9 cellular contexts compared by ENCODE assay signal in genomic region chr2:237672731-237673129, GRCh38. TPM values are rescaled to one million over a fixed set of nuclear protein-coding genes. Genes with fewer than 3 reads are reported as not detected.
DNase-seq lines count a peak whose midpoint lies in the region; ATAC-seq and TF ChIP-seq lines count a peak whose summit lies in the region.
"Had no signal": no experiment of that assay in that cellular context is flagged by ENCODE, and none has a peak within 500 bp of the region (broad histone marks: within the 10 kb centered on the region; RNA-seq: fewer than 3 reads in every experiment).

No MANE protein-coding gene starts in this region.

- peaks cover 47% of the 10 kb centered on the region for H3K4me1 ChIP-seq in CD4-positive, alpha-beta memory T cell (ENCODE audit: insufficient read depth, low read length)
- H3K4me1 ChIP-seq in OCI-LY3 (ENCODE audit: low read length) (peaks cover 55% of the 10 kb centered on the region), breast epithelium (peaks cover 0 to 6% of the 10 kb centered on the region in 2 donors), psoas muscle (peaks cover 79% of the 10 kb centered on the region)

- H3K4me1 Mint-ChIP-seq in CD4-positive, alpha-beta memory T cell: peaks cover 37 to 53% (median 44%) of the 10 kb centered on the region in 4 donors

- TF ChIP-seq CTCF in OCI-LY3 (IDR thresholded peaks at IDR 0.05; ENCODE audit: low read depth, low read length): no peak
- TF ChIP-seq CTCF in breast epithelium (IDR thresholded peaks at IDR 0.05): no peak
- no peak for TF ChIP-seq CTCF in psoas muscle (IDR thresholded peaks at IDR 0.05)

- no peaks in the 10 kb centered on the region for H3K36me3 ChIP-seq in CD4-positive, alpha-beta memory T cell (ENCODE audit: insufficient read depth, low read length)
- H3K36me3 ChIP-seq in OCI-LY3 (replicated peaks; ENCODE audit: low read depth, low read length): no peaks in the 10 kb centered on the region
- no peaks in the 10 kb centered on the region for H3K36me3 ChIP-seq in breast epithelium
- no peaks in the 10 kb centered on the region for H3K36me3 ChIP-seq in psoas muscle (ENCODE audit: insufficient read depth in 1 of 2, low read depth in 1 of 2)

- no peak for DNase-seq in CD4-positive, alpha-beta memory T cell
- DNase-seq in breast epithelium (ENCODE audit: low spot score in 2 of 2) (no peak), psoas muscle (no peak), H4 (ENCODE audit: low spot score) (no peak), NOMO-1 (lab: John Stamatoyannopoulos, UW; ENCODE audit: unreplicated experiment in 2 of 2) (no peak)

- POLR2A ChIA-PET in CD4-positive, alpha-beta memory T cell (lab: Charles Lee; ENCODE audit: partially characterized antibody): interaction anchor here (1.1 to 9.2 kb wide), 14 partner anchors 11 to 102 kb away, joined by 3 to 607 read pairs (median 15); no protein-coding TSS in a partner anchor

- ATAC-seq in psoas muscle (no peak), HG03354 (IDR thresholded peaks at IDR 0.05; ENCODE audit: poor library complexity, severe bottlenecking, unreplicated experiment) (no peak), GM21381 (IDR thresholded peaks at IDR 0.05; ENCODE audit: unreplicated experiment) (no peak)

- no peak overlapping the region for H2AFZ ChIP-seq in OCI-LY3 (ENCODE audit: low read depth, low read length)

- no peak for TF ChIP-seq POLR2A in breast epithelium (IDR thresholded peaks at IDR 0.05)

- 68 to 77% (median 69%) methylated on average over 8 of the region's 8 CpGs for WGBS in psoas muscle, 3 donors

- intact Hi-C loops in CD4-positive, alpha-beta memory T cell (cut with micrococcal nuclease): loop anchor here (1.0 to 10.0 kb wide), 9 partner anchors 20 to 591 kb away; partner anchors contain the start of genes ILKAP and UBE2F
- intact Hi-C loops in breast epithelium (cut with DNase I; ENCODE audit: low total_unique reads): loop anchor here (10.0 kb wide), 1 partner anchor 72 kb away; no protein-coding TSS in a partner anchor
- intact Hi-C loops in psoas muscle (cut with DNase I): loop anchor here (1.0 to 5.0 kb wide), 3 partner anchors 72 to 75 kb away; no protein-coding TSS in a partner anchor

- H3K27me3 ChIP-seq in CD4-positive, alpha-beta memory T cell (ENCODE audit: insufficient read depth, low read length): no peaks in the 10 kb centered on the region
- peaks cover 48% of the 10 kb centered on the region for H3K27me3 ChIP-seq in OCI-LY3 (ENCODE audit: low read depth, low read length)
- H3K27me3 ChIP-seq in breast epithelium: no peaks in the 10 kb centered on the region
- no peaks in the 10 kb centered on the region for H3K27me3 ChIP-seq in psoas muscle (ENCODE audit: insufficient read depth in 3 of 3, low read length in 2 of 3)

- CTCF ChIA-PET in CD4-positive, alpha-beta memory T cell (lab: Charles Lee; ENCODE audit: partially characterized antibody): interaction anchor here (0.8 to 11.4 kb wide), 20 partner anchors 10 to 592 kb away, joined by 3 to 434 read pairs (median 8); no protein-coding TSS in a partner anchor

- peaks cover 0 to 2% (median 0%) of the 10 kb centered on the region in 8 donors for H3K9me3 Mint-ChIP-seq in CD4-positive, alpha-beta memory T cell

- H3K9ac ChIP-seq in OCI-LY3 (ENCODE audit: low read length): no peak overlapping the region

- H3K79me2 ChIP-seq in OCI-LY3 (ENCODE audit: low read length): no peaks in the 10 kb centered on the region

- no peaks in the 10 kb centered on the region; the same call in 1 of the 2 replicates for H4K20me1 ChIP-seq in OCI-LY3 (ENCODE audit: insufficient read depth, low read length)

- H3K27me3 Mint-ChIP-seq in CD4-positive, alpha-beta memory T cell: peaks cover 4% of the 10 kb centered on the region in 2 donors

- peak overlapping the region; percentile 95 to 100 (median 100) for H3K27ac Mint-ChIP-seq in CD4-positive, alpha-beta memory T cell

- H3K36me3 Mint-ChIP-seq in CD4-positive, alpha-beta memory T cell: no peaks in the 10 kb centered on the region

- H3K9me3 ChIP-seq in CD4-positive, alpha-beta memory T cell (ENCODE audit: control insufficient read depth in 1 of 2, low read length in 2 of 2): no peaks in the 10 kb centered on the region
- no peaks in the 10 kb centered on the region for H3K9me3 ChIP-seq in OCI-LY3 (ENCODE audit: insufficient read depth, low read length)
- H3K9me3 ChIP-seq in breast epithelium: no peaks in the 10 kb centered on the region
- no peaks in the 10 kb centered on the region for H3K9me3 ChIP-seq in psoas muscle
- H3K9me3 ChIP-seq: mucosa of descending colon had no signal

- H3K4me3 Mint-ChIP-seq in CD4-positive, alpha-beta memory T cell: peak overlapping the region; percentile 89 to 94 (median 92)

- H3K4me3 ChIP-seq in CD4-positive, alpha-beta memory T cell (ENCODE audit: low read length in 2 of 2): peak overlapping the region; percentile 12 to 56
- peak overlapping the region; percentile 83 for H3K4me3 ChIP-seq in OCI-LY3 (ENCODE audit: low read length)
- peak overlapping the region in 2 of 3 donors; percentile 47 to 62 for H3K4me3 ChIP-seq in breast epithelium
- no peak overlapping the region for H3K4me3 ChIP-seq in psoas muscle
- H3K4me3 ChIP-seq: mucosa of descending colon had no signal

- peak overlapping the region; percentile 98 for H3K4me2 ChIP-seq in OCI-LY3 (ENCODE audit: low read length)

- peak overlapping the region; percentile 92 for H3K27ac ChIP-seq in CD4-positive, alpha-beta memory T cell (ENCODE audit: low read depth, low read length)
- H3K27ac ChIP-seq in OCI-LY3 (ENCODE audit: low read length) (no peak overlapping the region), breast epithelium (peak overlapping the region; percentile 86 to 93), psoas muscle (peak overlapping the region; percentile 93)

RNA-seq across cellular contexts. Expression of gene LRRFIP1, which starts 45.3 kb away (rescaled TPM):
- 100 to 1,000 TPM; 114 to 119 TPM for total RNA-seq in CD4-positive, alpha-beta memory T cell
- 100 to 1,000 TPM in 1 of 2 donors, 10 to 100 TPM in 1; 88.0 to 198 TPM for polyA plus RNA-seq in CD4-positive, alpha-beta memory T cell
- total RNA-seq in breast epithelium: 100 to 1,000 TPM in 2 of 3 donors, 10 to 100 TPM in 1; 82.6 to 136 (median 130) TPM
- 100 to 1,000 TPM in 1 of 4 donors, 10 to 100 TPM in 3; 91.9 to 108 (median 93.4) TPM for total RNA-seq in psoas muscle
- 10 to 100 TPM; 42.3 to 62.6 (median 50.4) TPM for polyA plus RNA-seq in psoas muscle
- 19.0 and 21.5 TPM in 2 replicates for total RNA-seq in H4 (2014; rRNA removed; shearing (Covaris generic))
